ENCODE assay signal across 9 cellular contexts in the genomic region with DNA sequence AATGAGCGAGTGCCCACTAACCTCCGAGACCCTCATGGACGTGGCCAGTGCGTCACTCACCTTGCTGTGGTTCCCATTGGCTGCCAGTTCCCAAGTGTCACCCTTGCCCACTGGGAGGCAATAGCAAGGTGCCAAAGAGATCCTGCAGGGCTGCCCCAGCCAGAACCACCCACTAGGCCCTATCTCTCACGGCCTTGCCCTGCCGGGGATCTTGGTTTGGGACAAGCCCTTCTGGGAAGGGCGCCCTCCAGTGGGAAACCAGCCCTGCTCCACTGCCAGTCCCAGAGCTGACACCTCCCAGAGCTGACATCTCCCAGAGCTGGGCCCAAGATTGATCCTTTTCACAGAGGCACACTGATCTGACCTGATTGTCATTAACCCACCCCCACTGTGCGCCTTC. TPM values are rescaled to one million over a fixed set of nuclear protein-coding genes. Genes with fewer than 3 reads are reported as not detected.
DNase-seq lines count a peak whose midpoint lies in the region; ATAC-seq and TF ChIP-seq lines count a peak whose summit lies in the region.
"Had no signal": no experiment of that assay in that cellular context is flagged by ENCODE, and none has a peak within 500 bp of the region (broad histone marks: within the 10 kb centered on the region; RNA-seq: fewer than 3 reads in every experiment).

No MANE protein-coding gene starts in this region.

- no peak for TF ChIP-seq POLR2A in NB4 (IDR thresholded peaks at IDR 0.05; ENCODE audit: extremely low read depth, insufficient read length)

- H3K4me3 ChIP-seq in NB4 (ENCODE audit: low read depth, low read length): no peak overlapping the region
- no peak overlapping the region for H3K4me3 ChIP-seq in neuronal stem cell (ENCODE audit: low read length in 2 of 2)

- H3K36me3 ChIP-seq in neuronal stem cell (replicated peaks in 1 of 2; ENCODE audit: control insufficient read depth in 2 of 2, insufficient read depth in 2 of 2, low read length in 2 of 2): no peaks in the 10 kb centered on the region

- DNase-seq in GDM1 (lab: John Stamatoyannopoulos, UW) (peak; percentile 30), NB4 (ENCODE audit: low read depth) (peak; percentile 65), cerebellar cortex (ENCODE audit: low spot score) (peak; percentile 47), neuronal stem cell (ENCODE audit: low spot score) (no peak), G401 (ENCODE audit: low spot score) (no peak)

- no peak overlapping the region for H3K23ac ChIP-seq in neuronal stem cell (ENCODE audit: low read depth, low read length, poor library complexity)

- no peak overlapping the region for H3K27ac ChIP-seq in neuronal stem cell (replicated peaks; ENCODE audit: low read length)

- no peak overlapping the region for H2BK120ac ChIP-seq in neuronal stem cell (ENCODE audit: low read depth, low read length)

- H3K9ac ChIP-seq in neuronal stem cell (ENCODE audit: low read depth, low read length, poor library complexity): no peak overlapping the region

- ATAC-seq in HG02981 (IDR thresholded peaks at IDR 0.05; ENCODE audit: unreplicated experiment) (no peak), HG03095 (IDR thresholded peaks at IDR 0.05; ENCODE audit: unreplicated experiment) (no peak), HG03432 (IDR thresholded peaks at IDR 0.05; ENCODE audit: unreplicated experiment) (no peak)
- ATAC-seq: stimulated activated naive CD8-positive, alpha-beta T cell treated with anti-CD3 and anti-CD28 coated beads, Interleukin-15, amount 100 ng/mL, for 72 hours had no signal

- H2AK5ac ChIP-seq in neuronal stem cell (ENCODE audit: low read depth, low read length): peak overlapping the region; percentile 76

- H3K18ac ChIP-seq in neuronal stem cell (ENCODE audit: low read length): no peak overlapping the region

- in situ Hi-C loops in G401 (cut with HindIII; ENCODE audit: low sequenced_read_pairs): no loop called here

- H3K14ac ChIP-seq in neuronal stem cell (ENCODE audit: low read length): no peak overlapping the region

- no peak overlapping the region for H2BK5ac ChIP-seq in neuronal stem cell (ENCODE audit: low read length)

- H3K79me1 ChIP-seq in neuronal stem cell (ENCODE audit: low read depth, low read length): no peaks in the 10 kb centered on the region

- no CpG with 5 or more reads among the region's 8 CpGs for WGBS in neuronal stem cell (ENCODE audit: extremely low coverage in 2 of 2, insufficient read length in 2 of 2, insufficient replicate concordance in 1 of 2), 2 donors

- no peak overlapping the region for H2AFZ ChIP-seq in neuronal stem cell (ENCODE audit: low read length)

- peak; percentile 62 for TF ChIP-seq CTCF in NB4 (IDR thresholded peaks at IDR 0.05; ENCODE audit: low read depth, low read length)

- peaks cover 12 to 23% of the 10 kb centered on the region in 2 donors for H3K4me1 ChIP-seq in neuronal stem cell (ENCODE audit: control insufficient read depth in 2 of 2, insufficient read depth in 1 of 2, low read depth in 1 of 2, low read length in 2 of 2)

- H4K91ac ChIP-seq in neuronal stem cell (ENCODE audit: low read depth, low read length, poor library complexity): no peak overlapping the region

- H2BK15ac ChIP-seq in neuronal stem cell (ENCODE audit: low read length): peak overlapping the region; percentile 82

- H2BK12ac ChIP-seq in neuronal stem cell (ENCODE audit: low read length): peak overlapping the region; percentile 58

- H3K9me3 ChIP-seq in neuronal stem cell (replicated peaks in 1 of 2; ENCODE audit: control insufficient read depth in 2 of 2, insufficient read depth in 1 of 2, low read depth in 1 of 2, low read length in 2 of 2): no peaks in the 10 kb centered on the region

- no peak overlapping the region for H3K4ac ChIP-seq in neuronal stem cell (ENCODE audit: low read length)

- no peak overlapping the region for H3K4me2 ChIP-seq in neuronal stem cell (ENCODE audit: insufficient read depth, low read length, poor library complexity, severe bottlenecking)

- no peak overlapping the region for H4K8ac ChIP-seq in neuronal stem cell (ENCODE audit: low read depth, low read length)

- H3K27me3 ChIP-seq in neuronal stem cell (ENCODE audit: control insufficient read depth in 3 of 3, insufficient read depth in 3 of 3, low read depth in 1 of 3, low read length in 3 of 3): no peaks in the 10 kb centered on the region

RNA-seq across cellular contexts. Expression of a gene that starts 2.1 kb away (rescaled TPM):
- 92.8 TPM for polyA plus RNA-seq in neuronal stem cell (2013, experiment 1 of 2)
- 91.3 TPM for polyA plus RNA-seq in neuronal stem cell (2013, experiment 2 of 2)
- total RNA-seq in G401 (2014; rRNA removed; shearing (Covaris generic)): 22.8 and 31.9 TPM in 2 replicates

RNA-seq across cellular contexts. Expression of a gene that starts 21.8 kb away (rescaled TPM):
- 32.0 TPM for polyA plus RNA-seq in neuronal stem cell (2013, experiment 1 of 2)
- polyA plus RNA-seq in neuronal stem cell (2013, experiment 2 of 2): 30.2 TPM
- total RNA-seq in G401 (2014; rRNA removed; shearing (Covaris generic)): 21.0 and 32.6 TPM in 2 replicates

Comparison
In these comparisons a context has a peak if more than half of its experiments do, and no peak if none do; other contexts are left out.
1. DNase-seq: peak in GDM1 (single experiment), NB4 (single experiment) and cerebellar cortex (single experiment); none in neuronal stem cell (single experiment) and G401 (single experiment).